In the genomic region with DNA sequence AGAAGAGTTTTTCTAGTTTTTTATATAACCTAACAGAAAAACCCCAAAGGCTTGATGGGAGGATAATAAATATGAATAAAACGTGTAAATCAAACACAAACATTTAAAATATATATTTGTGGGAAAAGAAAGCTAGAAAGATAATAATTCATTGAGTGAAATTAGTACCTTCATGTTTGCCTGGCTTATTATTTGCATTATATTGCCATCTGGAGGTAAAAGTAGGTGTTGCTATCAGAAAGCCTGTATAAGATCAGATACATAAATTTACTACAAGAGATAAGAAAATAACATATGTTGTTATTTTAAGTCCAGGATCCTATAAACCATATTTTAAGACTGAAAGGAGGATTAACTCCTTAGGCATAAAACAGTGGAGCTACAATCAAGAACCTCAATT, we compare ENCODE assay signal across 8 cellular contexts.
DNase-seq lines count a peak whose midpoint lies in the region; ATAC-seq and TF ChIP-seq lines count a peak whose summit lies in the region.

No MANE protein-coding gene starts in this region.

- TF ChIP-seq CTCF in DOHH2 (IDR thresholded peaks at IDR 0.05; ENCODE audit: low read depth, low read length, poor library complexity, severe bottlenecking): peak; percentile 36
- TF ChIP-seq CTCF in LNCaP clone FGC (IDR thresholded peaks at IDR 0.05; ENCODE audit: control insufficient read depth, extremely low read depth, insufficient read depth): peak; percentile 58
- peak in 3 of 4 donors; percentile 34 to 39 (median 37) for TF ChIP-seq CTCF in right lobe of liver (IDR thresholded peaks at IDR 0.05)

- H3K27me3 ChIP-seq in DOHH2 (ENCODE audit: control insufficient read depth, low read length) (no peaks in the 10 kb centered on the region), right lobe of liver (no peaks in the 10 kb centered on the region)

- TF ChIP-seq POLR2A in right lobe of liver (IDR thresholded peaks at IDR 0.05): no peak

- intact Hi-C loops in right lobe of liver (cut with DNase I) (no loop called here), sciatic nerve (cut with DNase I) (no loop called here)

- no peak for ATAC-seq in right lobe of liver
- no peak for ATAC-seq in HG03159 (IDR thresholded peaks at IDR 0.05; ENCODE audit: unreplicated experiment)
- no peak for ATAC-seq in sciatic nerve

- 3% methylated on average over 1 of the region's 1 CpG for WGBS in right lobe of liver (ENCODE audit: insufficient coverage, low coverage, low lambda C conversion rate, missing lambda C conversion rate)

- H3K9me3 ChIP-seq in DOHH2 (ENCODE audit: control insufficient read depth, insufficient read depth, low read length) (no peaks in the 10 kb centered on the region), right lobe of liver (no peaks in the 10 kb centered on the region)

- no peaks in the 10 kb centered on the region for H4K20me1 ChIP-seq in DOHH2 (ENCODE audit: control insufficient read depth, insufficient read depth, low read depth, low read length)

- H3K79me2 ChIP-seq in DOHH2 (ENCODE audit: control insufficient read depth, low read length): no peaks in the 10 kb centered on the region

- H3K27ac ChIP-seq in DOHH2 (ENCODE audit: low read depth, low read length) (no peak overlapping the region), right lobe of liver (no peak overlapping the region)

- H3K4me3 ChIP-seq in DOHH2 (ENCODE audit: low read length) (no peak overlapping the region), LNCaP clone FGC (ENCODE audit: low read depth, low read length) (no peak overlapping the region), right lobe of liver (no peak overlapping the region)

- H3K4me2 ChIP-seq in DOHH2 (ENCODE audit: low read length): no peak overlapping the region

- peak; percentile 6 for DNase-seq in LNCaP clone FGC (ENCODE audit: low read depth)
- peak; percentile 13 for DNase-seq in amniotic epithelial cell (ENCODE audit: low read depth)
- no peak for DNase-seq in right lobe of liver
- no peak for DNase-seq in sciatic nerve (ENCODE audit: low spot score)
- no peak for DNase-seq in NCI-H524 treated with DMSO at 0.1 percent for 48 hours (lab: John Stamatoyannopoulos, UW)
- no peak for DNase-seq in T-helper 1 cell

- no peaks in the 10 kb centered on the region for H3K4me1 ChIP-seq in DOHH2 (ENCODE audit: control insufficient read depth, low read length)
- no peaks in the 10 kb centered on the region for H3K4me1 ChIP-seq in right lobe of liver

- no peaks in the 10 kb centered on the region for H3K9me2 ChIP-seq in DOHH2 (replicated peaks; ENCODE audit: control insufficient read depth, low read length)

- H3K36me3 ChIP-seq in DOHH2 (ENCODE audit: control insufficient read depth, low read length): no peaks in the 10 kb centered on the region
- H3K36me3 ChIP-seq in right lobe of liver: no peaks in the 10 kb centered on the region

- H3F3A ChIP-seq in DOHH2 (ENCODE audit: control insufficient read depth, insufficient read depth): no peaks in the 10 kb centered on the region

Comparison
In these comparisons a context has a peak if more than half of its experiments do, and no peak if none do; other contexts are left out.
1. DNase-seq: peak in LNCaP clone FGC (single experiment) and amniotic epithelial cell (single experiment); none in right lobe of liver (0 of 3), sciatic nerve (single experiment), NCI-H524 treated with DMSO at 0.1 percent for 48 hours (single experiment) and T-helper 1 cell (0 of 5).
2. Peak in every context shown above with its lines, with median percentiles within 50 percentile points of each other: CTCF ChIP-seq.